In genomic region chr22:37804886-37805857, GRCh38 we compare ENCODE assay signal across 8 cellular contexts. TPM values are rescaled to one million over a fixed set of nuclear protein-coding genes. Genes with fewer than 3 reads are reported as not detected.
DNase-seq lines count a peak whose midpoint lies in the region; FAIRE-seq and TF ChIP-seq lines count a peak whose summit lies in the region.

No MANE protein-coding gene starts in this region.

- no peaks in the 10 kb centered on the region for H3K9me3 Mint-ChIP-seq in activated T-cell treated with anti-CD3 and anti-CD28 coated beads, Interleukin-2, amount 50 U/mL, for 24 hours

- FAIRE-seq in RCC 7860 (lab: Jason Lieb, UNC), result no peak

- peaks cover 75% of the 10 kb centered on the region for H3K27me3 Mint-ChIP-seq in activated T-cell treated with anti-CD3 and anti-CD28 coated beads, Interleukin-2, amount 50 U/mL, for 24 hours

- peak overlapping the region; percentile 62 for H3K4me3 Mint-ChIP-seq in activated T-cell treated with anti-CD3 and anti-CD28 coated beads, Interleukin-2, amount 50 U/mL, for 24 hours

- peak overlapping the region; percentile 52 for H3K27ac Mint-ChIP-seq in activated T-cell treated with anti-CD3 and anti-CD28 coated beads, Interleukin-2, amount 50 U/mL, for 24 hours

- no peak for TF ChIP-seq CTCF in epithelial cell of proximal tubule (conservative IDR thresholded peaks at IDR 0.05; ENCODE audit: low read depth, low read length)

- H3K27me3 ChIP-seq in NT2/D1 (ENCODE audit: insufficient read depth, insufficient read length), result peaks cover 54% of the 10 kb centered on the region

- peaks cover 44% of the 10 kb centered on the region for H3K4me1 Mint-ChIP-seq in activated T-cell treated with anti-CD3 and anti-CD28 coated beads, Interleukin-2, amount 50 U/mL, for 24 hours (ENCODE audit: low read depth)

- H3K36me3 ChIP-seq in NT2/D1 (ENCODE audit: insufficient read depth, insufficient read length, low read length), result no peaks in the 10 kb centered on the region

- no peaks in the 10 kb centered on the region for H3K9me3 ChIP-seq in NT2/D1 (ENCODE audit: insufficient read depth, low read length)

- H3K4me3 ChIP-seq in NT2/D1 (ENCODE audit: insufficient read length, low read depth) (peak overlapping the region; percentile 73), epithelial cell of proximal tubule (ENCODE audit: low read depth, low read length) (peak overlapping the region; percentile 81)

- no peaks in the 10 kb centered on the region for H3K36me3 Mint-ChIP-seq in activated T-cell treated with anti-CD3 and anti-CD28 coated beads, Interleukin-2, amount 50 U/mL, for 24 hours (ENCODE audit: low read depth)

- peak; percentile 34 for DNase-seq in SIG-M5 treated with dmso at 0.1 percent for 504 hours (lab: John Stamatoyannopoulos, UW; ENCODE audit: unreplicated experiment)
- no peak for DNase-seq in SIG-M5 (lab: John Stamatoyannopoulos, UW)
- no peak for DNase-seq in NT2/D1 (ENCODE audit: low read depth, low spot score)
- peak; percentile 84 for DNase-seq in activated T-cell treated with anti-CD3 and anti-CD28 coated beads, Interleukin-2, amount 50 U/mL, for 24 hours
- no peak for DNase-seq in epithelial cell of proximal tubule (ENCODE audit: low read depth)
- DNase-seq in middle frontal gyrus (ENCODE audit: extremely low spot score, low spot score), result peak; percentile 66
- peak; percentile 48 to 62 for DNase-seq in stimulated activated CD8-positive, alpha-beta memory T cell treated with anti-CD3 and anti-CD28 coated beads, Interleukin-15, amount 100 ng/mL, for 48 hours (ENCODE audit: low read depth in 2 of 2)
- DNase-seq in RCC 7860 (ENCODE audit: low spot score), result no peak

- peaks cover 5% of the 10 kb centered on the region for H3K4me1 ChIP-seq in NT2/D1 (ENCODE audit: insufficient read depth, insufficient read length)

- peak overlapping the region; percentile 80 for H3K9ac ChIP-seq in NT2/D1 (ENCODE audit: insufficient read length, low read depth)

RNA-seq across cellular contexts. Expression of gene GCAT, which starts 2.6 kb away (rescaled TPM):
- 29.1 and 36.0 TPM in 2 replicates for total RNA-seq in epithelial cell of proximal tubule

RNA-seq across cellular contexts. Expression of gene GALR3, which starts 18.0 kb away (rescaled TPM):
- not detected in 2 replicates for total RNA-seq in epithelial cell of proximal tubule

RNA-seq across cellular contexts. Expression of gene ANKRD54, which starts 39.0 kb away (rescaled TPM):
- 38.6 and 41.9 TPM in 2 replicates for total RNA-seq in epithelial cell of proximal tubule

RNA-seq across cellular contexts. Expression of gene EIF3L, which starts 44.0 kb away (rescaled TPM):
- total RNA-seq in epithelial cell of proximal tubule, result 333 and 418 TPM in 2 replicates

Comparison
In these comparisons a context has a peak if more than half of its experiments do, and no peak if none do; other contexts are left out.
1. DNase-seq: peak in SIG-M5 treated with dmso at 0.1 percent for 504 hours (single experiment), activated T-cell treated with anti-CD3 and anti-CD28 coated beads, Interleukin-2, amount 50 U/mL, for 24 hours (single experiment), middle frontal gyrus (single experiment) and stimulated activated CD8-positive, alpha-beta memory T cell treated with anti-CD3 and anti-CD28 coated beads, Interleukin-15, amount 100 ng/mL, for 48 hours (2 of 2); none in SIG-M5 (single experiment), NT2/D1 (single experiment), epithelial cell of proximal tubule (single experiment) and RCC 7860 (single experiment).